10 cellular contexts compared by ENCODE assay signal in the genomic region with DNA sequence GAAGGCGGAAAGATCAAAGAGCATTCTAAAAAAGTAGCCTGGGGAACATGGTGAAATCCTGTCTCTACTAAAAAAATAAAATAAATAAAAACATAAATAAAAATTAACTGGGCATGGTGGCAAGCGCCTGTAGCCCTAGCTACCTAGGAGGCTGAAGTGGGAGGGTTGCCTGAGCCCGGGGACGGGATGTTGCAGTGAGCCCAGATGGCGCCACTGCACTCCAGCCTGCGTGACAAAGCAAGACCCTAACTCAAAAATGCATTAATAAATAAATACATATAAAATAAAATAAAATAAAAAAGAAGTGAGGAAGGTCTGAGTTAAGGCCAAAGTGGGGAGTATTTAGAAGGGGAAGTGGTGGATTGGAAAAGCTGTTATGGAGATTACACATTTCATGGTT. TPM values are rescaled to one million over a fixed set of nuclear protein-coding genes. Genes with fewer than 3 reads are reported as not detected.
DNase-seq lines count a peak whose midpoint lies in the region; ATAC-seq and TF ChIP-seq lines count a peak whose summit lies in the region.
"Had no signal": no experiment of that assay in that cellular context is flagged by ENCODE, and none has a peak within 500 bp of the region (broad histone marks: within the 10 kb centered on the region; RNA-seq: fewer than 3 reads in every experiment).

No MANE protein-coding gene starts in this region.

- H3K4me3 ChIP-seq in Karpas-422 (ENCODE audit: low read length) = peak overlapping the region; percentile 80
- peak overlapping the region in 1 of 4 donors; percentile 90 for H3K4me3 ChIP-seq in esophagus muscularis mucosa
- H3K4me3 ChIP-seq in lower leg skin (ENCODE audit: low read depth, poor library complexity, severe bottlenecking) = no peak overlapping the region

- peak overlapping the region; percentile 85 for H3K4me2 ChIP-seq in Karpas-422 (ENCODE audit: low read depth, low read length, poor library complexity, severe bottlenecking)

- H3K27me3 Mint-ChIP-seq in activated T-helper 1 cell treated with anti-CD3 and anti-CD28 coated beads, Interleukin-12 subunit alpha, Interleukin-12 subunit beta, Interleukin-2, Interleukin-4 antibody, amounts not matched to agents 30 ng/mL and 10 ng/mL and 1 ng/mL, durations not matched to agents 14 hours and 24 hours and 36 hours (ENCODE audit: insufficient read depth) = peaks cover 14% of the 10 kb centered on the region
- H3K27me3 Mint-ChIP-seq in natural killer cell (ENCODE audit: low read depth in 2 of 2) = peaks cover 3 to 18% of the 10 kb centered on the region in 2 donors

- no peak for ATAC-seq in natural killer cell

- H2AFZ ChIP-seq in Karpas-422 (ENCODE audit: low read length) = no peak overlapping the region

- H3K9ac ChIP-seq in Karpas-422 (ENCODE audit: low read length) = peak overlapping the region; percentile 85; the same call in 1 of the 2 replicates

- DNase-seq in NCI-H82 (lab: John Stamatoyannopoulos, UW) (peak; percentile 28), NCI-H82 treated with DMSO at 0.1 percent for 48 hours (lab: John Stamatoyannopoulos, UW; ENCODE audit: unreplicated experiment) (no peak), Karpas-422 (no peak), natural killer cell (no peak), esophagus muscularis mucosa (ENCODE audit: extremely low spot score) (no peak), DMS 273 treated with DMSO at 0.1 percent for 48 hours (lab: John Stamatoyannopoulos, UW) (no peak), lower leg skin (ENCODE audit: low spot score in 2 of 2) (no peak)
- no peak for DNase-seq in activated T-helper 1 cell treated with anti-CD3 and anti-CD28 coated beads, Interleukin-12 subunit alpha, Interleukin-12 subunit beta, Interleukin-2, Interleukin-4 antibody, amounts not matched to agents 30 ng/mL and 10 ng/mL and 1 ng/mL, durations not matched to agents 14 hours and 24 hours and 36 hours (ENCODE audit: low spot score)
- DNase-seq: EL, NCI-H1417 treated with DMSO at 0.1 percent for 48 hours had no signal

- H3K36me3 ChIP-seq in Karpas-422 (ENCODE audit: insufficient read depth, low read length) (0 out of 2 replicates have a peak, but pooled peaks cover 8% of the 10 kb centered on the region), esophagus muscularis mucosa (no peaks in the 10 kb centered on the region)

- no peak overlapping the region for H3K27ac Mint-ChIP-seq in activated T-helper 1 cell treated with anti-CD3 and anti-CD28 coated beads, Interleukin-12 subunit alpha, Interleukin-12 subunit beta, Interleukin-2, Interleukin-4 antibody, amounts not matched to agents 30 ng/mL and 10 ng/mL and 1 ng/mL, durations not matched to agents 14 hours and 24 hours and 36 hours
- peak overlapping the region in 1 of 2 donors; percentile 94 for H3K27ac Mint-ChIP-seq in natural killer cell

- peaks cover 19% of the 10 kb centered on the region for H3K36me3 Mint-ChIP-seq in activated T-helper 1 cell treated with anti-CD3 and anti-CD28 coated beads, Interleukin-12 subunit alpha, Interleukin-12 subunit beta, Interleukin-2, Interleukin-4 antibody, amounts not matched to agents 30 ng/mL and 10 ng/mL and 1 ng/mL, durations not matched to agents 14 hours and 24 hours and 36 hours (ENCODE audit: low read depth)
- H3K36me3 Mint-ChIP-seq in natural killer cell = no peaks in the 10 kb centered on the region

- peaks cover 27% of the 10 kb centered on the region for H3K4me1 Mint-ChIP-seq in activated T-helper 1 cell treated with anti-CD3 and anti-CD28 coated beads, Interleukin-12 subunit alpha, Interleukin-12 subunit beta, Interleukin-2, Interleukin-4 antibody, amounts not matched to agents 30 ng/mL and 10 ng/mL and 1 ng/mL, durations not matched to agents 14 hours and 24 hours and 36 hours (ENCODE audit: low read depth)
- peaks cover 27 to 28% of the 10 kb centered on the region in 2 donors for H3K4me1 Mint-ChIP-seq in natural killer cell

- H3K9me2 ChIP-seq in Karpas-422 (replicated peaks; ENCODE audit: insufficient read depth, low read length) = no peaks in the 10 kb centered on the region

- H3K79me2 ChIP-seq in Karpas-422 (ENCODE audit: low read length) = peaks cover 46% of the 10 kb centered on the region

- no peak for TF ChIP-seq POLR2A in esophagus muscularis mucosa (IDR thresholded peaks at IDR 0.05; ENCODE audit: low read depth)
- no peak for TF ChIP-seq POLR2A in lower leg skin (IDR thresholded peaks at IDR 0.05)

- peaks cover 5% of the 10 kb centered on the region; the same call in 1 of the 2 replicates for H3K9me3 ChIP-seq in Karpas-422 (ENCODE audit: low read length)
- peaks cover 0 to 5% (median 0%) of the 10 kb centered on the region in 4 donors for H3K9me3 ChIP-seq in esophagus muscularis mucosa

- H3K4me1 ChIP-seq in Karpas-422 (ENCODE audit: low read length) = peaks cover 19% of the 10 kb centered on the region
- peaks cover 15 to 23% (median 21%) of the 10 kb centered on the region in 4 donors for H3K4me1 ChIP-seq in esophagus muscularis mucosa

- peak overlapping the region; percentile 91 for H3K4me3 Mint-ChIP-seq in activated T-helper 1 cell treated with anti-CD3 and anti-CD28 coated beads, Interleukin-12 subunit alpha, Interleukin-12 subunit beta, Interleukin-2, Interleukin-4 antibody, amounts not matched to agents 30 ng/mL and 10 ng/mL and 1 ng/mL, durations not matched to agents 14 hours and 24 hours and 36 hours
- H3K4me3 Mint-ChIP-seq in natural killer cell = peak overlapping the region; percentile 95

- TF ChIP-seq CTCF in natural killer cell (IDR thresholded peaks at IDR 0.05) = no peak
- TF ChIP-seq CTCF in esophagus muscularis mucosa (IDR thresholded peaks at IDR 0.05) = no peak
- no peak for TF ChIP-seq CTCF in lower leg skin (IDR thresholded peaks at IDR 0.05)

- WGBS in esophagus muscularis mucosa = 97% methylated on average over 6 of the region's 6 CpGs
- 96 to 99% methylated on average over 6 of the region's 6 CpGs for WGBS in lower leg skin, 2 donors

- no peak for TF ChIP-seq EP300 in esophagus muscularis mucosa (IDR thresholded peaks at IDR 0.05)

- H3K27me3 ChIP-seq in Karpas-422 (ENCODE audit: low read length) (no peaks in the 10 kb centered on the region), esophagus muscularis mucosa (no peaks in the 10 kb centered on the region)

- H4K20me1 ChIP-seq in Karpas-422 (ENCODE audit: insufficient read depth, low read depth, low read length) = no peaks in the 10 kb centered on the region; the same call in 1 of the 2 replicates

- H3K9me3 Mint-ChIP-seq in activated T-helper 1 cell treated with anti-CD3 and anti-CD28 coated beads, Interleukin-12 subunit alpha, Interleukin-12 subunit beta, Interleukin-2, Interleukin-4 antibody, amounts not matched to agents 30 ng/mL and 10 ng/mL and 1 ng/mL, durations not matched to agents 14 hours and 24 hours and 36 hours = peaks cover 8% of the 10 kb centered on the region
- H3K9me3 Mint-ChIP-seq in natural killer cell = peaks cover 0 to 2% of the 10 kb centered on the region in 2 donors

- H3K27ac ChIP-seq in Karpas-422 (ENCODE audit: low read length) (no peak overlapping the region), esophagus muscularis mucosa (replicated peaks in 1 of 4) (no peak overlapping the region)

- intact Hi-C loops in activated T-helper 1 cell treated with anti-CD3 and anti-CD28 coated beads, Interleukin-12 subunit alpha, Interleukin-12 subunit beta, Interleukin-2, Interleukin-4 antibody, amounts not matched to agents 30 ng/mL and 10 ng/mL and 1 ng/mL, durations not matched to agents 14 hours and 24 hours and 36 hours (cut with micrococcal nuclease) = loop anchor here (5.0 to 10.0 kb wide), 3 partner anchors 230 to 812 kb away; partner anchors contain the start of gene RBMS1
- intact Hi-C loops in natural killer cell (cut with micrococcal nuclease) (no loop called here), esophagus muscularis mucosa (cut with DNase I) (no loop called here), lower leg skin (cut with DNase I; ENCODE audit: low total_unique reads) (no loop called here)

RNA-seq across cellular contexts. Expression of gene PSMD14, which starts 1.3 kb away (rescaled TPM):
- total RNA-seq in Karpas-422 (2014; rRNA removed; shearing (Covaris generic); ENCODE audit: low replicate concordance) = 70.4 and 86.1 TPM in 2 replicates
- total RNA-seq in activated T-helper 1 cell treated with anti-CD3 and anti-CD28 coated beads, Interleukin-12 subunit alpha, Interleukin-12 subunit beta, Interleukin-2, Interleukin-4 antibody, amounts not matched to agents 30 ng/mL and 10 ng/mL and 1 ng/mL, durations not matched to agents 14 hours and 24 hours and 36 hours = 103 and 113 TPM in 2 replicates
- total RNA-seq in natural killer cell (10 to 100 TPM; 34.2 to 40.9 (median 36.2) TPM), esophagus muscularis mucosa (10 to 100 TPM; 26.1 to 46.2 (median 35.7) TPM), lower leg skin (10 to 100 TPM; 19.9 to 41.7 (median 34.1) TPM)
